8 cellular contexts compared by ENCODE assay signal in the genomic region with DNA sequence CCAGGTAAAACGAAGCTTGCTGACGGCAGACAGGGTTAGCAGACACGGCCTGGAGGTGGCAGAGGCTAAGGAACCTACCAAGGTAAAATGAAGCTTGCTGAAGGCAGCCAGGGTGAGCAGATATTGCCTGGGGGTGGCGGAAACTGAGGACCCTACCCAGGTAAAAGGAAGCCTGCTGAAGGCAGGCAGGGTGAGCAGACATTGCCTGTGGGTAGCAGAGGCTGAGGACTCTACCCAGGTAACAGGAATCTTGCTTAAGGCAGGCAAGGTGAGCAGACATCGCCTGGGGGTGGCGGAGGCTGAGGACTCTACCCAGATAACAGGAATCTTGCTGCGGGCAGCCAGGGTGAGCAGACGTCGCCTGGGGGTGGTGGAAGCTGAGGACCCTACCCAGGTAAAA. TPM values are rescaled to one million over a fixed set of nuclear protein-coding genes. Genes with fewer than 3 reads are reported as not detected.
"Had no signal": no experiment of that assay in that cellular context is flagged by ENCODE, and none has a peak within 500 bp of the region (broad histone marks: within the 10 kb centered on the region; RNA-seq: fewer than 3 reads in every experiment).

No MANE protein-coding gene starts in this region.

- ATAC-seq: GM12878 had no signal

- H3K4me3 ChIP-seq: GM12878 had no signal

- DNase-seq: GF-D8 had no signal

- FAIRE-seq: G401.6, GM12878, GM12891, GM12892, GM18507, GM19239 had no signal

RNA-seq across cellular contexts. Expression of a gene that starts 2.6 kb away (rescaled TPM):
- total RNA-seq: GM12878 had no signal
- polyA plus RNA-seq: GM12878 had no signal

RNA-seq across cellular contexts. Expression of a gene that starts 33.5 kb away (rescaled TPM):
- total RNA-seq: G401 had no signal
